Comparison of ENCODE assay signal across 2 cellular contexts in the genomic region with DNA sequence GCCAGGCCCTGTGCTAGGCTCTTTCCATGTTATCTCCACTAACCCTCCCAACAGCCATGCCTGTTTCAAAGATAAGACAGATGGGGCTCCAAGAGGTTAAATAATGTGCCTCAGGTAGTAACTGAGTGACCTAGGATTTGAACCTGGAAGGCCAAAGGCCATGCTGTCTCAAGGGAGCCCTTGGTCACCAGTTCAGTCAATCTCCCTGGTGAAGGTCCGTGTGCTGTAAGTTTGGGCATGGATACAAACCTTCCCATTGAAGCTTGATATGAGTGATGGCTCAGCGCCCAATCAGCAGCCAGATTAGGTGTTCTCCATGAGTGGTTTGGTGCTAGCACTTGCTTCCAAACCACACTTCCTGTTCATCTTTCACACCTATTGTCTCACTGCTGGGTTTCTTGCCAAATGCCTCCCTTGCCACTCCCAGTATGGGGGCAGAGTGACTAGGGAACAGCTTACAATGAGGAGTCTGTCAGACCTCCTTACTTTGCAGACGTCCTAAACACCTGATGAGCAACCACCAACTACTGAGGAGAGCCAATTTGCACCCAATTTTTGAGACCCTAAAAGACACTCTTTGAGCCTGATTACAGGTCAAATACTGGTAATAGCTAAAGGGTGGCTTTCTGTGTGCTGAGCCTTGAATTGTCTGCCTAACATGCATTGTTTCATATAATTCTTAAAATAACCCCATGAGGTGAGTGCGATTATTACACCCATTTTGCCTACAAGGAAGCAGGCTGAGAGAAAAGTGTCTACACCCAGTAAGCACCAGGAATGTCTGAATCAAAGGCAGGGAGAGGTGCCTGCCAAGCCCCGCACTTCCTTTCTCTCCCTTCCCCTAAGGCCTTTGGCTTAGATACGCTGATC.
TF ChIP-seq lines count a peak whose summit lies in the region.

No MANE protein-coding gene starts in this region.

TF ChIP-seq in IMR-90, 13 proteins besides CTCF, POLR2A, EP300 and RAD21:
- TF ChIP-seq BHLHE40 (IDR thresholded peaks at IDR 0.05; ENCODE audit: low read depth, low read length) = no peak
- TF ChIP-seq CHD1 (IDR thresholded peaks at IDR 0.05; ENCODE audit: low read depth, low read length) = no peak
- TF ChIP-seq RCOR1 (IDR thresholded peaks at IDR 0.05; ENCODE audit: insufficient replicate concordance, low read length) = no peak
- TF ChIP-seq, protein P1, sequence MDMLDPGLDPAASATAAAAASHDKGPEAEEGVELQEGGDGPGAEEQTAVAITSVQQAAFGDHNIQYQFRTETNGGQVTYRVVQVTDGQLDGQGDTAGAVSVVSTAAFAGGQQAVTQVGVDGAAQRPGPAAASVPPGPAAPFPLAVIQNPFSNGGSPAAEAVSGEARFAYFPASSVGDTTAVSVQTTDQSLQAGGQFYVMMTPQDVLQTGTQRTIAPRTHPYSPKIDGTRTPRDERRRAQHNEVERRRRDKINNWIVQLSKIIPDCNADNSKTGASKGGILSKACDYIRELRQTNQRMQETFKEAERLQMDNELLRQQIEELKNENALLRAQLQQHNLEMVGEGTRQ (IDR thresholded peaks at IDR 0.05; ENCODE audit: low read depth, low read length) = no peak
- no peak for TF ChIP-seq MXI1 (IDR thresholded peaks at IDR 0.05; ENCODE audit: borderline replicate concordance, low read depth, low read length)

TF ChIP-seq in WTC11, 78 proteins besides CTCF, POLR2A, EP300 and RAD21:
- no peak for TF ChIP-seq CREB1 (CRISPR knock-in tag; IDR thresholded peaks at IDR 0.05)
